In the genomic region with DNA sequence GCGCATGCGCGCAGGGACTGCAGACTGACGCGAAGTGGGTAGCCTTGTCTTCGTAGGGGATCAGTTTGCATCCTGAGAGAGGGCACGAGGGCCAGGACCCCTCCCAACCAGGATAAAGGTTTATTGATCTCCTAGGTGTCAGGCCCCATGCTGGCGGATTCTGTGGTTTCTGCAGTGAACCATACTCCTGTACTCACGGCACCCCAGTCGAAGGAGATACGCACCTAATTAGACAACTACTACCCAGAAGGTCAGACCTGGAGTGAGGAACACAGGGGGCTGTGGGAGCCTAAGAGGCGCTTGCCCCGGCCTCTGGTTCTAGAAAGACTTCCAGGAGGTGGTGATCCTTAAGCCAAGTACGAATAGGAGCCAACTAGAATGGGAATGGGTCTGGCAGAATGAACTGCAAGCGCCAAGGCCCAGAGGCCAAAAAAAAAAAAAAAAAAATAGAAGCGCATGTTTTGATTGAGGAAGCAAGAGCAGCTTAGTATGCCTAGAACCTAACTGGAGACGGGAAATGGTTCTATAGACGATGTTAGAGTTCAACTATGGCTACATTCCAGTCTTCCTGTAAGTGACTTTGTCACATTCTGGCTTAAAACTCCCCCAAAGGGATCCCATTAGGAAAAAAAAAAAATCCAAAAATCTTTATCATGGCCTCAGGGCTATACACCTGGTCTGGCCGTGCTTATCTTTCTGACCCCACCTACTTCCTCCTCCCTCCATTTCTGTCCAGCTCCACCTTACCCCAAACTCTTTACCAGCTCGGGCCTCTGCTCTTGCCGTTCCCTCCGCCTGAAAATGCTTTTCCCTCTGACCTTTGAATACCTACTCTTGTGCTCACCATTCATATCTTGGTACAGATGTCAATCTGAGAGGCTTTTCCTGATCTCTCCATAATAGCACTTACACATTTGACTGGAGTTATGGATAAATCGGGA, we compare ENCODE assay signal across 8 cellular contexts. TPM values are rescaled to one million over a fixed set of nuclear protein-coding genes. Genes with fewer than 3 reads are reported as not detected.
DNase-seq lines count a peak whose midpoint lies in the region; ATAC-seq and TF ChIP-seq lines count a peak whose summit lies in the region.

No MANE protein-coding gene starts in this region.

- H3K27ac ChIP-seq in HUES48 (ENCODE audit: low read depth, low read length) = peak overlapping the region; percentile 97
- H3K27ac ChIP-seq in skin epidermis = peak overlapping the region in 20 of 21 experiments; percentile 69 to 97 (median 92)

- H3K9ac ChIP-seq in HUES48 (ENCODE audit: low read depth, low read length) = no peak overlapping the region

- peaks cover 9% of the 10 kb centered on the region; the same call in 1 of the 2 replicates for H3K4me1 ChIP-seq in HUES48 (ENCODE audit: control insufficient read depth, insufficient read depth, low read length)

- no peak for TF ChIP-seq CTCF in foreskin fibroblast (IDR thresholded peaks at IDR 0.05; ENCODE audit: low read depth, low read length)

- peak; percentile 84 for DNase-seq in activated CD8-positive, alpha-beta memory T cell treated with anti-CD3 and anti-CD28 coated beads, Interleukin-2, amount 50 U/mL, for 4 hours
- DNase-seq in foreskin fibroblast = no peak
- DNase-seq in cortex of kidney (lab: John Stamatoyannopoulos, UW) = no peak
- DNase-seq in H4 (ENCODE audit: low spot score) = no peak
- DNase-seq in dedifferentiated amniotic fluid mesenchymal stem cell (ENCODE audit: extremely low spot score) = no peak

- H3K36me3 ChIP-seq in HUES48 (ENCODE audit: control insufficient read depth, insufficient read depth, low read length) = no peaks in the 10 kb centered on the region

- H3K4me3 ChIP-seq in HUES48 (ENCODE audit: low read depth, low read length) = peak overlapping the region; percentile 69
- peak overlapping the region; percentile 90 to 95 for H3K4me3 ChIP-seq in foreskin fibroblast (ENCODE audit: low read depth in 1 of 2, low read length in 2 of 2)
- peak overlapping the region; percentile 52 to 86 (median 63) for H3K4me3 ChIP-seq in skin epidermis

- no peaks in the 10 kb centered on the region for H3K9me3 ChIP-seq in HUES48 (ENCODE audit: control insufficient read depth, insufficient read depth, low read length)

- no peaks in the 10 kb centered on the region for H3K27me3 ChIP-seq in HUES48 (ENCODE audit: control insufficient read depth, insufficient read depth, low read length)

- no peak for ATAC-seq in GM21423 (IDR thresholded peaks at IDR 0.05; ENCODE audit: unreplicated experiment)

RNA-seq across cellular contexts. Expression of gene ZNF428, which starts 0.9 kb away (rescaled TPM):
- total RNA-seq in H4 (2014; rRNA removed; shearing (Covaris generic)) = 20.4 and 34.2 TPM in 2 replicates

RNA-seq across cellular contexts. Expression of gene SRRM5, which starts 8.4 kb away (rescaled TPM):
- not detected in 2 replicates for total RNA-seq in H4 (2014; rRNA removed; shearing (Covaris generic))

RNA-seq across cellular contexts. Expression of gene CADM4, which starts 19.3 kb away (rescaled TPM):
- total RNA-seq in H4 (2014; rRNA removed; shearing (Covaris generic)) = 2.2 and 5.4 TPM in 2 replicates

RNA-seq across cellular contexts. Expression of gene ZNF576, which starts 23.9 kb away (rescaled TPM):
- total RNA-seq in H4 (2014; rRNA removed; shearing (Covaris generic)) = 12.5 and 17.7 TPM in 2 replicates

RNA-seq across cellular contexts. Expression of gene IRGQ, which starts 24.4 kb away (rescaled TPM):
- total RNA-seq in H4 (2014; rRNA removed; shearing (Covaris generic)) = 20.6 and 22.4 TPM in 2 replicates
